17 cellular contexts compared by ENCODE assay signal in the genomic region with DNA sequence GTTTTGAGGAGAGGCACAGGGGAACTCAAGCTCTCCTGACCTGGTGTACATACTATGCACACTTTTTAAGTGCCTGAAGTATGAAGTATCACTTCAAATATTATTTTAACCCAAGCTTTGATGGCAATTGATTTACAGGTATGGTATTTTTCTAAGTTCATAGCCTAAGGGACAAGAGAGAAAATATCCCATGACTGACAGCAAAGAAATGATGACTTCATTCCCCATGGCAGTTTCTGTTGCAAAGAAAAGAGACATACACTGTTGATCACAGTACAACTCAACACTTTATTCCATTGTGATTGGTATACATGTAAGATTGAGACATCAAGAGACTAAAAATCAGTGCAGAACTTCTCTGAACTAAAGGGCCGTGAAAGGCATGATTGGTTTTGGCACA.
"Had no signal": no experiment of that assay in that cellular context is flagged by ENCODE, and none has a peak within 500 bp of the region (broad histone marks: within the 10 kb centered on the region; RNA-seq: fewer than 3 reads in every experiment).

No MANE protein-coding gene starts in this region.

- H3K9me3 ChIP-seq: lower lobe of right lung, thoracic aorta had no signal

- ATAC-seq: activated T-cell treated with anti-CD3 and anti-CD28 coated beads, Interleukin-2, amount 50 U/mL, for 4 hours; esophagus mucosa; lower lobe of right lung; natural killer cell treated with Interleukin-12 subunit alpha and Interleukin-12 subunit beta and Interleukin-15 and Interleukin-18, amount 100 ng/mL, for 72 hours; stimulated activated naive B cell treated with anti-CD40 and anti-IgM and Interleukin-4, amounts not matched to agents 10 μg/mL and 1 μg/mL and 100 μg/mL, for 72 hours had no signal

- H3K27ac ChIP-seq: lower lobe of right lung, thoracic aorta had no signal

- H3K4me3 ChIP-seq: lower lobe of right lung, thoracic aorta had no signal

- H3K36me3 ChIP-seq: lower lobe of right lung, thoracic aorta had no signal

- DNase-seq: activated CD4-positive, alpha-beta T cell treated with anti-CD3 and anti-CD28 coated beads, Interleukin-2, amount 50 U/mL, for 1 hour; activated CD4-positive, CD25-positive, alpha-beta regulatory T cell treated with anti-CD3 and anti-CD28 coated beads, Interleukin-2, amount 50 U/mL, for 72 hours; activated CD8-positive, alpha-beta memory T cell treated with anti-CD3 and anti-CD28 coated beads, Interleukin-2, amount 50 U/mL, for 4 hours; activated effector memory CD4-positive, alpha-beta T cell treated with Interleukin-2 at 50 U/mL for 16 hours; activated naive CD4-positive, alpha-beta T cell treated with anti-CD3 and anti-CD28 coated beads, Interleukin-2, amount 10 ng/mL, durations not matched to agents 7 days and 5 days; activated T-cell treated with anti-CD3 and anti-CD28 coated beads, Interleukin-2, amount 50 U/mL, for 4 hours; aorta; cortex of kidney; immature natural killer cell; lower lobe of right lung; posterior cingulate gyrus; retina; stimulated activated naive B cell treated with anti-CD40 and anti-IgM and Interleukin-4, amounts not matched to agents 10 μg/mL and 1 μg/mL and 100 μg/mL, for 72 hours; T1000 had no signal
